15 cellular contexts compared by ENCODE assay signal in the genomic region with DNA sequence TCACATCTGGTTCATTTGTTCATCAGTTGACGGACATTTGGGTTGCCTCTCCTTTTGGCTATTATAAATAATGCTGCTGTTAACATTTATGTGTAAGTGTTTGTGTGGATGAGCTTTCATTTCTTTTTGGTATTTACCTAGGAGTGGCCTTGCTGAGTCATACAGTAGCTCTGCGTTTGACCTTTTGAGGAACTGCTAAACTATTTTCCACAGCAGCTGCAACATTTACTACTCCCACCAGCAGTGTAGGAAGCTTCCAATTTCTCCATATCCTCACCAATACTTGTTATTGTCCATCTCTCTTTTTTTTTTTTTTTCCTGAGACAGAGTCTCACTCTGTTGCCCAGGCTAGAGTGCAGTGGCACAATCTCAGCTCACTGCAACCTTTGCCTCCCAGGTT. TPM values are rescaled to one million over a fixed set of nuclear protein-coding genes. Genes with fewer than 3 reads are reported as not detected.
A peak's percentile ranks its signal among the peaks of the same experiment; 100 is the strongest.
DNase-seq lines count a peak whose midpoint lies in the region; ATAC-seq and TF ChIP-seq lines count a peak whose summit lies in the region.
"Had no signal": no experiment of that assay in that cellular context is flagged by ENCODE, and none has a peak within 500 bp of the region (broad histone marks: within the 10 kb centered on the region; RNA-seq: fewer than 3 reads in every experiment).

No MANE protein-coding gene starts in this region.

- peak; percentile 59 for ATAC-seq in activated naive CD8-positive, alpha-beta T cell treated with anti-CD3 and anti-CD28 coated beads, Interleukin-2, amount 50 U/mL, for 24 hours
- peak; percentile 65 to 72 for ATAC-seq in stimulated activated naive B cell treated with anti-CD40 and anti-IgM and Interleukin-4, amounts not matched to agents 10 μg/mL and 1 μg/mL and 100 μg/mL, for 72 hours (replicated peaks)

- no peak overlapping the region for H3K27ac Mint-ChIP-seq in activated naive CD8-positive, alpha-beta T cell treated with anti-CD3 and anti-CD28 coated beads, Interleukin-2, amount 50 U/mL, for 24 hours
- H3K27ac Mint-ChIP-seq in activated naive CD8-positive, alpha-beta T cell treated with anti-CD3 and anti-CD28 coated beads for 36 hours: no peak overlapping the region
- H3K27ac Mint-ChIP-seq in chondrocyte (ENCODE audit: unreplicated experiment): peak overlapping the region; percentile 22
- H3K27ac Mint-ChIP-seq in stimulated activated naive B cell treated with anti-CD40 and anti-IgM and Interleukin-4, amounts not matched to agents 10 μg/mL and 1 μg/mL and 100 μg/mL, for 72 hours: no peak overlapping the region

- H3K9me3 Mint-ChIP-seq in activated naive CD8-positive, alpha-beta T cell treated with anti-CD3 and anti-CD28 coated beads, Interleukin-2, amount 50 U/mL, for 24 hours: no peaks in the 10 kb centered on the region
- H3K9me3 Mint-ChIP-seq in activated naive CD8-positive, alpha-beta T cell treated with anti-CD3 and anti-CD28 coated beads for 36 hours: no peaks in the 10 kb centered on the region
- no peaks in the 10 kb centered on the region for H3K9me3 Mint-ChIP-seq in chondrocyte (ENCODE audit: low read depth)
- H3K9me3 Mint-ChIP-seq in stimulated activated naive B cell treated with anti-CD40 and anti-IgM and Interleukin-4, amounts not matched to agents 10 μg/mL and 1 μg/mL and 100 μg/mL, for 72 hours: no peaks in the 10 kb centered on the region
- H3K9me3 Mint-ChIP-seq: activated T-helper 1 cell treated with anti-CD3 and anti-CD28 coated beads, Interleukin-12 subunit alpha, Interleukin-12 subunit beta, Interleukin-2, Interleukin-4 antibody, amounts not matched to agents 30 ng/mL and 10 ng/mL and 1 ng/mL, durations not matched to agents 14 hours and 24 hours and 36 hours had no signal

- no peaks in the 10 kb centered on the region for H3K27me3 Mint-ChIP-seq in activated naive CD8-positive, alpha-beta T cell treated with anti-CD3 and anti-CD28 coated beads, Interleukin-2, amount 50 U/mL, for 24 hours
- peaks cover 4% of the 10 kb centered on the region for H3K27me3 Mint-ChIP-seq in activated naive CD8-positive, alpha-beta T cell treated with anti-CD3 and anti-CD28 coated beads for 36 hours
- H3K27me3 Mint-ChIP-seq in chondrocyte (ENCODE audit: low read depth): peaks cover 3% of the 10 kb centered on the region
- H3K27me3 Mint-ChIP-seq in stimulated activated naive B cell treated with anti-CD40 and anti-IgM and Interleukin-4, amounts not matched to agents 10 μg/mL and 1 μg/mL and 100 μg/mL, for 72 hours: no peaks in the 10 kb centered on the region

- TF ChIP-seq CTCF in chondrocyte (IDR thresholded peaks at IDR 0.05): no peak

- H3K4me1 Mint-ChIP-seq in activated naive CD8-positive, alpha-beta T cell treated with anti-CD3 and anti-CD28 coated beads, Interleukin-2, amount 50 U/mL, for 24 hours: peaks cover 21% of the 10 kb centered on the region
- H3K4me1 Mint-ChIP-seq in activated naive CD8-positive, alpha-beta T cell treated with anti-CD3 and anti-CD28 coated beads for 36 hours: peaks cover 11% of the 10 kb centered on the region
- no peaks in the 10 kb centered on the region for H3K4me1 Mint-ChIP-seq in chondrocyte (ENCODE audit: low read depth)
- H3K4me1 Mint-ChIP-seq in stimulated activated naive B cell treated with anti-CD40 and anti-IgM and Interleukin-4, amounts not matched to agents 10 μg/mL and 1 μg/mL and 100 μg/mL, for 72 hours: peaks cover 37 to 66% of the 10 kb centered on the region in 2 donors

- H3K36me3 Mint-ChIP-seq in activated naive CD8-positive, alpha-beta T cell treated with anti-CD3 and anti-CD28 coated beads, Interleukin-2, amount 50 U/mL, for 24 hours (ENCODE audit: low read depth): no peaks in the 10 kb centered on the region
- no peaks in the 10 kb centered on the region for H3K36me3 Mint-ChIP-seq in activated naive CD8-positive, alpha-beta T cell treated with anti-CD3 and anti-CD28 coated beads for 36 hours
- no peaks in the 10 kb centered on the region for H3K36me3 Mint-ChIP-seq in chondrocyte (ENCODE audit: low read depth)
- H3K36me3 Mint-ChIP-seq in stimulated activated naive B cell treated with anti-CD40 and anti-IgM and Interleukin-4, amounts not matched to agents 10 μg/mL and 1 μg/mL and 100 μg/mL, for 72 hours: peaks cover 10 to 35% of the 10 kb centered on the region in 2 donors

- no peak overlapping the region for H3K4me3 Mint-ChIP-seq in activated naive CD8-positive, alpha-beta T cell treated with anti-CD3 and anti-CD28 coated beads, Interleukin-2, amount 50 U/mL, for 24 hours
- H3K4me3 Mint-ChIP-seq in activated naive CD8-positive, alpha-beta T cell treated with anti-CD3 and anti-CD28 coated beads for 36 hours: no peak overlapping the region
- H3K4me3 Mint-ChIP-seq in chondrocyte (ENCODE audit: unreplicated experiment): no peak overlapping the region
- H3K4me3 Mint-ChIP-seq in stimulated activated naive B cell treated with anti-CD40 and anti-IgM and Interleukin-4, amounts not matched to agents 10 μg/mL and 1 μg/mL and 100 μg/mL, for 72 hours: no peak overlapping the region
- H3K4me3 Mint-ChIP-seq: activated T-helper 1 cell treated with anti-CD3 and anti-CD28 coated beads, Interleukin-12 subunit alpha, Interleukin-12 subunit beta, Interleukin-2, Interleukin-4 antibody, amounts not matched to agents 30 ng/mL and 10 ng/mL and 1 ng/mL, durations not matched to agents 14 hours and 24 hours and 36 hours had no signal

- DNase-seq in activated naive CD8-positive, alpha-beta T cell treated with anti-CD3 and anti-CD28 coated beads, Interleukin-2, amount 50 U/mL, for 24 hours: no peak
- DNase-seq in activated naive CD8-positive, alpha-beta T cell treated with anti-CD3 and anti-CD28 coated beads for 36 hours: no peak
- peak; percentile 25 for DNase-seq in NCI-H460 (ENCODE audit: extremely low read depth, low read depth)
- DNase-seq in chondrocyte (ENCODE audit: low spot score): no peak
- no peak for DNase-seq in stimulated activated naive B cell treated with anti-CD40 and anti-IgM and Interleukin-4, amounts not matched to agents 10 μg/mL and 1 μg/mL and 100 μg/mL, for 72 hours
- DNase-seq in NCI-H2171 (lab: John Stamatoyannopoulos, UW): no peak
- no peak for DNase-seq in cerebellum (ENCODE audit: low spot score)
- no peak for DNase-seq in NCI-H2029 (lab: John Stamatoyannopoulos, UW)
- DNase-seq: activated CD4-positive, alpha-beta T cell treated with anti-CD3 and anti-CD28 coated beads, Interleukin-2, amount 50 U/mL, for 4 hours; effector memory CD4-positive, alpha-beta T cell; midbrain; NCI-H1105 treated with DMSO at 0.1 percent for 48 hours; NCI-H524; pancreas had no signal

RNA-seq across cellular contexts. Expression of a gene that starts 20.7 kb away (rescaled TPM):
- total RNA-seq in activated naive CD8-positive, alpha-beta T cell treated with anti-CD3 and anti-CD28 coated beads for 36 hours: 1 to 10 TPM; 7.7 to 8.1 TPM
- 1.3 and 2.8 TPM in 2 replicates for total RNA-seq in NCI-H460 (2014; rRNA removed; shearing (Covaris generic))
- polyA plus RNA-seq in NCI-H460 (2014; cell fraction: nucleus; rRNA removed): 2.0 and 2.6 TPM in 2 replicates
- 0.94 to 1.1 TPM (median 1.1 TPM) in 3 replicates for total RNA-seq in chondrocyte
- 3.2 TPM for total RNA-seq in cerebellum
